ENCODE assay signal across 13 cellular contexts in genomic region chr6:83429269-83429668, GRCh38. TPM values are rescaled to one million over a fixed set of nuclear protein-coding genes. Genes with fewer than 3 reads are reported as not detected.
DNase-seq lines count a peak whose midpoint lies in the region; ATAC-seq, FAIRE-seq and TF ChIP-seq lines count a peak whose summit lies in the region.
"Had no signal": no experiment of that assay in that cellular context is flagged by ENCODE, and none has a peak within 500 bp of the region (broad histone marks: within the 10 kb centered on the region; RNA-seq: fewer than 3 reads in every experiment).

No MANE protein-coding gene starts in this region.

- FAIRE-seq in GM12891 (lab: Jason Lieb, UNC) = no peak

- H3K9me3 ChIP-seq in AG04450 (ENCODE audit: control insufficient read depth, insufficient read depth, low read length) (peaks cover 4% of the 10 kb centered on the region), mucosa of stomach (ENCODE audit: control insufficient read depth, low read length) (no peaks in the 10 kb centered on the region)

- H3K4me3 Mint-ChIP-seq in stimulated activated naive B cell treated with anti-CD40 and anti-IgM and Interleukin-4, amounts not matched to agents 10 μg/mL and 1 μg/mL and 100 μg/mL, for 72 hours = no peak overlapping the region
- H3K4me3 Mint-ChIP-seq: activated CD8-positive, alpha-beta T cell treated with anti-CD3 and anti-CD28 coated beads, Interleukin-2, amount 10 ng/mL, durations not matched to agents 7 days and 5 days had no signal

- POLR2A ChIA-PET in AG04450 (lab: Yijun Ruan, JAX) = no interaction called here

- H3K9ac ChIP-seq in mucosa of stomach (ENCODE audit: low read length) = peak overlapping the region; percentile 85

- H3K27me3 Mint-ChIP-seq in stimulated activated naive B cell treated with anti-CD40 and anti-IgM and Interleukin-4, amounts not matched to agents 10 μg/mL and 1 μg/mL and 100 μg/mL, for 72 hours = peaks cover 29 to 33% of the 10 kb centered on the region in 2 donors

- no peaks in the 10 kb centered on the region for H3K27me3 ChIP-seq in AG04450 (ENCODE audit: control insufficient read depth, insufficient read depth, low read length)
- no peaks in the 10 kb centered on the region for H3K27me3 ChIP-seq in mucosa of stomach (ENCODE audit: control insufficient read depth, insufficient read depth, low read length)

- no peak for DNase-seq in AG04450 (ENCODE audit: low read depth, low spot score)
- DNase-seq in LNCaP clone FGC (ENCODE audit: low read depth) = no peak
- DNase-seq in coronary artery (ENCODE audit: low spot score) = no peak
- no peak for DNase-seq in NCI-H2081 (lab: John Stamatoyannopoulos, UW)
- DNase-seq in stimulated activated naive B cell treated with anti-CD40 and anti-IgM and Interleukin-4, amounts not matched to agents 10 μg/mL and 1 μg/mL and 100 μg/mL, for 72 hours = no peak
- no peak for DNase-seq in cerebellum (ENCODE audit: low spot score)
- DNase-seq in GM12891 (ENCODE audit: insufficient read length, low spot score) = no peak
- DNase-seq: activated CD8-positive, alpha-beta T cell treated with anti-CD3 and anti-CD28 coated beads, Interleukin-2, amount 10 ng/mL, durations not matched to agents 7 days and 5 days; activated effector memory CD4-positive, alpha-beta T cell treated with Interleukin-2 at 50 U/mL for 16 hours; NCI-H2107; SIG-M5 had no signal

- H3K9me3 Mint-ChIP-seq in stimulated activated naive B cell treated with anti-CD40 and anti-IgM and Interleukin-4, amounts not matched to agents 10 μg/mL and 1 μg/mL and 100 μg/mL, for 72 hours = peaks cover 6 to 11% of the 10 kb centered on the region in 2 donors

- peaks cover 0 to 6% of the 10 kb centered on the region in 2 donors for H3K36me3 Mint-ChIP-seq in stimulated activated naive B cell treated with anti-CD40 and anti-IgM and Interleukin-4, amounts not matched to agents 10 μg/mL and 1 μg/mL and 100 μg/mL, for 72 hours

- no peak for TF ChIP-seq POLR2A in GM12891 (IDR thresholded peaks at IDR 0.05; ENCODE audit: low read depth, low read length)

- no peak overlapping the region for H3K27ac ChIP-seq in AG04450 (ENCODE audit: low read depth, low read length)
- no peak overlapping the region for H3K27ac ChIP-seq in coronary artery
- H3K27ac ChIP-seq: neutrophil had no signal

- no peaks in the 10 kb centered on the region for H3K36me3 ChIP-seq in mucosa of stomach (ENCODE audit: control insufficient read depth, insufficient read depth, low read length)
- H3K36me3 ChIP-seq: neutrophil had no signal

- no peak overlapping the region for H3K27ac Mint-ChIP-seq in stimulated activated naive B cell treated with anti-CD40 and anti-IgM and Interleukin-4, amounts not matched to agents 10 μg/mL and 1 μg/mL and 100 μg/mL, for 72 hours
- H3K27ac Mint-ChIP-seq: activated CD8-positive, alpha-beta T cell treated with anti-CD3 and anti-CD28 coated beads, Interleukin-2, amount 10 ng/mL, durations not matched to agents 7 days and 5 days had no signal

- H3K4me3 ChIP-seq in AG04450 (ENCODE audit: low read depth, low read length) (peak overlapping the region; percentile 68), LNCaP clone FGC (ENCODE audit: low read depth, low read length) (peak overlapping the region; percentile 70), coronary artery (peak overlapping the region; percentile 97), mucosa of stomach (ENCODE audit: low read length) (peak overlapping the region; percentile 45)

- ATAC-seq in stimulated activated naive B cell treated with anti-CD40 and anti-IgM and Interleukin-4, amounts not matched to agents 10 μg/mL and 1 μg/mL and 100 μg/mL, for 72 hours (replicated peaks) = no peak
- ATAC-seq: activated CD8-positive, alpha-beta T cell treated with anti-CD3 and anti-CD28 coated beads, Interleukin-2, amount 10 ng/mL, durations not matched to agents 7 days and 5 days had no signal

- peaks cover 5% of the 10 kb centered on the region for H3K4me1 ChIP-seq in mucosa of stomach (ENCODE audit: control insufficient read depth, insufficient read depth, low read length)

- CTCF ChIA-PET in AG04450 (lab: Charles Lee) = interaction anchor here (1.0 to 1.2 kb wide), 3 partner anchors 11 to 364 kb away, joined by 3 to 4 read pairs (median 4); partner anchors contain the start of gene UBE3D

- peaks cover 3 to 7% of the 10 kb centered on the region in 2 donors for H3K4me1 Mint-ChIP-seq in stimulated activated naive B cell treated with anti-CD40 and anti-IgM and Interleukin-4, amounts not matched to agents 10 μg/mL and 1 μg/mL and 100 μg/mL, for 72 hours

- TF ChIP-seq CTCF in AG04450 (IDR thresholded peaks at IDR 0.05; ENCODE audit: low read depth, low read length) (no peak), LNCaP clone FGC (IDR thresholded peaks at IDR 0.05; ENCODE audit: control insufficient read depth, extremely low read depth, insufficient read depth) (no peak), coronary artery (IDR thresholded peaks at IDR 0.05) (no peak)

TF ChIP-seq in GM12891, 5 proteins besides CTCF, POLR2A, EP300 and RAD21:
- TF ChIP-seq PAX5 (IDR thresholded peaks at IDR 0.05; ENCODE audit: insufficient read depth, low read length, severe bottlenecking) (no peak), POU2F2 (IDR thresholded peaks at IDR 0.05; ENCODE audit: low read depth, low read length) (no peak), POLR2AphosphoS5 (IDR thresholded peaks at IDR 0.05; ENCODE audit: low read depth, low read length) (no peak), SPI1 (IDR thresholded peaks at IDR 0.05; ENCODE audit: low read depth, low read length) (no peak), TAF1 (IDR thresholded peaks at IDR 0.05; ENCODE audit: low read depth, low read length) (no peak)

RNA-seq across cellular contexts. Expression of gene ME1, which starts 1.6 kb away (rescaled TPM):
- 29.3 and 31.8 TPM in 2 replicates for polyA plus RNA-seq in AG04450 (2011; rRNA removed)
- polyA minus RNA-seq in AG04450 (2011; rRNA and poly(A)+ RNA removed) = 19.2 and 30.4 TPM in 2 replicates
- total RNA-seq in cerebellum = 4.0 TPM
- 3.4 TPM for polyA plus RNA-seq in GM12891 (2012; ENCODE audit: low read depth, missing spikeins)

Comparison
In these comparisons a context has a peak if more than half of its experiments do, and no peak if none do; other contexts are left out.
1. H3K4me3 ChIP-seq: peak in every context shown above with its lines; median percentile 97 in coronary artery; 70 in LNCaP clone FGC; 68 in AG04450; 45 in mucosa of stomach.